Comparison of ENCODE assay signal across 9 cellular contexts in the genomic region with DNA sequence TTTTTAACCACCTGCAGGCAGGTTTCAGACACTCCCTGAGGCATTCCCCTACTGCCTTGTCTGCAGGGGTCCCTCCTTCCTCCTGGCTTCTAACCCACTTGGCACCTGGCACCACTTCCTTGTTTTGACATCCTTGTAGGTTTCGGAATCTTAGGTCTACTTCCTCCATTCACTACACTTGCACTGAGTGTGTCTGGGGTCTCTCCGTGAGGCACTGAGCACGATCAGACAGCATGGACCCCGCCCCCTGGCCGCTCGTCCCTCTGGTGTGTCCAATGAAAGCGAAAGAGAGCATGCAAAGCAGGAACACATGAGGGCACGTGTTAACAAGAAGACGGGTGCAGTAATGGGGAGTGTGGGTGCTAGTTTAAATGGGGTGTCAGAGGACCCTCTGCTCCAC.
DNase-seq lines count a peak whose midpoint lies in the region; ATAC-seq, FAIRE-seq and TF ChIP-seq lines count a peak whose summit lies in the region.
"Had no signal": no experiment of that assay in that cellular context is flagged by ENCODE, and none has a peak within 500 bp of the region (broad histone marks: within the 10 kb centered on the region; RNA-seq: fewer than 3 reads in every experiment).

No MANE protein-coding gene starts in this region.

- peaks cover 7% of the 10 kb centered on the region for H3K4me1 ChIP-seq in CD8-positive, alpha-beta T cell (ENCODE audit: insufficient read depth, low read length)
- H3K4me1 ChIP-seq in neutrophil (ENCODE audit: control insufficient read depth in 1 of 2, insufficient read depth in 1 of 2, low read depth in 1 of 2, low read length in 1 of 2): peaks cover 10 to 11% of the 10 kb centered on the region in 2 experiments

- intact Hi-C loops in CD8-positive, alpha-beta T cell (cut with DNase I, micrococcal nuclease): no loop called here

- no peak overlapping the region for H3K27ac ChIP-seq in CD8-positive, alpha-beta T cell (ENCODE audit: low read depth, low read length)
- H3K27ac ChIP-seq in neutrophil: peak overlapping the region; percentile 48
- H3K27ac ChIP-seq: heart left ventricle had no signal

- CTCF ChIA-PET in CD8-positive, alpha-beta T cell (lab: Charles Lee): interaction anchor here (0.6 kb wide), 1 partner anchor 475 kb away, joined by 4 read pairs; no protein-coding TSS in a partner anchor
- CTCF ChIA-PET in activated CD8-positive, alpha-beta T cell treated with anti-CD3 and anti-CD28 coated beads, Interleukin-2, amount 10 ng/mL, durations not matched to agents 7 days and 5 days (lab: Charles Lee): interaction anchor here (1.9 kb wide), 1 partner anchor 19 kb away, joined by 11 read pairs; no protein-coding TSS in a partner anchor

- peak overlapping the region; percentile 11 for H3K4me3 ChIP-seq in CD8-positive, alpha-beta T cell (ENCODE audit: low read depth, low read length)
- H3K4me3 ChIP-seq in neutrophil (ENCODE audit: low read depth in 1 of 2, low read length in 1 of 2): peak overlapping the region; percentile 40 to 49

- peak; percentile 75 for ATAC-seq in CD8-positive, alpha-beta T cell
- ATAC-seq in GM19467 (IDR thresholded peaks at IDR 0.05; ENCODE audit: unreplicated experiment) (peak; percentile 94), HG03378 (IDR thresholded peaks at IDR 0.05; ENCODE audit: unreplicated experiment) (peak; percentile 86)
- ATAC-seq in activated CD8-positive, alpha-beta T cell treated with anti-CD3 and anti-CD28 coated beads, Interleukin-2, amount 10 ng/mL, durations not matched to agents 7 days and 5 days: peak; percentile 89

- H3K4me1 Mint-ChIP-seq in CD8-positive, alpha-beta T cell (ENCODE audit: low read depth): peaks cover 21% of the 10 kb centered on the region
- peaks cover 59% of the 10 kb centered on the region for H3K4me1 Mint-ChIP-seq in activated CD8-positive, alpha-beta T cell treated with anti-CD3 and anti-CD28 coated beads, Interleukin-2, amount 10 ng/mL, durations not matched to agents 7 days and 5 days (ENCODE audit: low read depth)

- H3K27me3 ChIP-seq in CD8-positive, alpha-beta T cell (ENCODE audit: insufficient read depth, low read length): no peaks in the 10 kb centered on the region
- H3K27me3 ChIP-seq in neutrophil: no peaks in the 10 kb centered on the region
- H3K27me3 ChIP-seq: heart left ventricle had no signal

- no peaks in the 10 kb centered on the region for H3K9me3 Mint-ChIP-seq in CD8-positive, alpha-beta T cell
- H3K9me3 Mint-ChIP-seq in activated CD8-positive, alpha-beta T cell treated with anti-CD3 and anti-CD28 coated beads, Interleukin-2, amount 10 ng/mL, durations not matched to agents 7 days and 5 days (ENCODE audit: insufficient read depth): no peaks in the 10 kb centered on the region

- DNase-seq in CD8-positive, alpha-beta T cell: peak in 4 of 7 experiments; percentile 9 to 59 (median 32)
- DNase-seq in activated CD8-positive, alpha-beta T cell treated with anti-CD3 and anti-CD28 coated beads, Interleukin-2, amount 10 ng/mL, durations not matched to agents 7 days and 5 days: peak; percentile 74
- DNase-seq in dedifferentiated amniotic fluid mesenchymal stem cell (ENCODE audit: extremely low spot score) (no peak), dermis blood vessel endothelial cell (no peak), RCC 7860 (ENCODE audit: low spot score) (no peak)
- DNase-seq: heart left ventricle had no signal

- H3K27ac Mint-ChIP-seq in CD8-positive, alpha-beta T cell: peak overlapping the region; percentile 85
- H3K27ac Mint-ChIP-seq in activated CD8-positive, alpha-beta T cell treated with anti-CD3 and anti-CD28 coated beads, Interleukin-2, amount 10 ng/mL, durations not matched to agents 7 days and 5 days: peak overlapping the region; percentile 86

- TF ChIP-seq CTCF in CD8-positive, alpha-beta T cell (IDR thresholded peaks at IDR 0.05): no peak
- no peak for TF ChIP-seq CTCF in neutrophil (IDR thresholded peaks at IDR 0.05)

- no peak for FAIRE-seq in RCC 7860 (lab: Jason Lieb, UNC)

- H3K9me3 ChIP-seq in CD8-positive, alpha-beta T cell (ENCODE audit: low read length): no peaks in the 10 kb centered on the region
- no peaks in the 10 kb centered on the region for H3K9me3 ChIP-seq in neutrophil
- H3K9me3 ChIP-seq: heart left ventricle had no signal

- H3K36me3 Mint-ChIP-seq in CD8-positive, alpha-beta T cell: no peaks in the 10 kb centered on the region
- H3K36me3 Mint-ChIP-seq in activated CD8-positive, alpha-beta T cell treated with anti-CD3 and anti-CD28 coated beads, Interleukin-2, amount 10 ng/mL, durations not matched to agents 7 days and 5 days (ENCODE audit: low read depth): peaks cover 7% of the 10 kb centered on the region

- POLR2A ChIA-PET in CD8-positive, alpha-beta T cell (lab: Charles Lee): no interaction called here
- POLR2A ChIA-PET in activated CD8-positive, alpha-beta T cell treated with anti-CD3 and anti-CD28 coated beads, Interleukin-2, amount 10 ng/mL, durations not matched to agents 7 days and 5 days (lab: Charles Lee): interaction anchor here (1.4 kb wide), 1 partner anchor 11 kb away, joined by 9 read pairs; no protein-coding TSS in a partner anchor

- no peaks in the 10 kb centered on the region for H3K27me3 Mint-ChIP-seq in CD8-positive, alpha-beta T cell (ENCODE audit: low read depth)
- no peaks in the 10 kb centered on the region for H3K27me3 Mint-ChIP-seq in activated CD8-positive, alpha-beta T cell treated with anti-CD3 and anti-CD28 coated beads, Interleukin-2, amount 10 ng/mL, durations not matched to agents 7 days and 5 days (ENCODE audit: low read depth)

- H3K36me3 ChIP-seq in CD8-positive, alpha-beta T cell (ENCODE audit: insufficient read depth, low read length): no peaks in the 10 kb centered on the region
- no peaks in the 10 kb centered on the region for H3K36me3 ChIP-seq in neutrophil
- H3K36me3 ChIP-seq: heart left ventricle had no signal

- H3K4me3 Mint-ChIP-seq in CD8-positive, alpha-beta T cell: peak overlapping the region; percentile 86
- H3K4me3 Mint-ChIP-seq in activated CD8-positive, alpha-beta T cell treated with anti-CD3 and anti-CD28 coated beads, Interleukin-2, amount 10 ng/mL, durations not matched to agents 7 days and 5 days: peak overlapping the region; percentile 69

Comparison
In these comparisons a context has a peak if more than half of its experiments do, and no peak if none do; other contexts are left out.
1. DNase-seq: peak in CD8-positive, alpha-beta T cell (4 of 7) and activated CD8-positive, alpha-beta T cell treated with anti-CD3 and anti-CD28 coated beads, Interleukin-2, amount 10 ng/mL, durations not matched to agents 7 days and 5 days (single experiment); none in dedifferentiated amniotic fluid mesenchymal stem cell (single experiment), dermis blood vessel endothelial cell (single experiment) and RCC 7860 (single experiment).
2. Peak in every context shown above with its lines, with median percentiles within 50 percentile points of each other: ATAC-seq.